Comparison of ENCODE assay signal across 8 cellular contexts in genomic region chr5:39424751-39425524, GRCh38. TPM values are rescaled to one million over a fixed set of nuclear protein-coding genes. Genes with fewer than 3 reads are reported as not detected.
DNase-seq lines count a peak whose midpoint lies in the region; ATAC-seq and TF ChIP-seq lines count a peak whose summit lies in the region.

Gene DAB2, minus strand, starts transcription at chr5:39424980. Its CDS starts 30,660 bp downstream, at chr5:39394320.

- H3K4me3 Mint-ChIP-seq in activated T-cell treated with anti-CD3 and anti-CD28 coated beads, Interleukin-2, amount 50 U/mL, for 4 hours = peak within 1 kb of the TSS; percentile 81
- H3K4me3 Mint-ChIP-seq in mesothelial cell of epicardium = peak within 1 kb of the TSS; percentile 87

- peak; percentile 97 for DNase-seq in A172 (ENCODE audit: low spot score)
- DNase-seq in NOMO-1 (lab: John Stamatoyannopoulos, UW; ENCODE audit: unreplicated experiment in 2 of 2) = peak; percentile 72 to 85
- peak; percentile 15 for DNase-seq in activated T-cell treated with anti-CD3 and anti-CD28 coated beads, Interleukin-2, amount 50 U/mL, for 4 hours
- peak; percentile 72 for DNase-seq in epithelial cell of proximal tubule (ENCODE audit: low read depth)
- peak; percentile 64 to 82 for DNase-seq in mesothelial cell of epicardium (ENCODE audit: low spot score in 2 of 2, unreplicated experiment in 2 of 2)
- DNase-seq in stimulated activated CD8-positive, alpha-beta memory T cell treated with anti-CD3 and anti-CD28 coated beads, Interleukin-4, amount 100 ng/mL, for 1 hour (ENCODE audit: low read depth in 2 of 2, low spot score in 1 of 2) = peak; percentile 13 to 14

- peak; percentile 64 for ATAC-seq in GM19463 (IDR thresholded peaks at IDR 0.05; ENCODE audit: unreplicated experiment)
- ATAC-seq in activated T-cell treated with anti-CD3 and anti-CD28 coated beads, Interleukin-2, amount 50 U/mL, for 4 hours = peak; percentile 86
- ATAC-seq in HG03097 (IDR thresholded peaks at IDR 0.05; ENCODE audit: low FRiP score, unreplicated experiment) = no peak

- TF ChIP-seq CTCF in epithelial cell of proximal tubule (conservative IDR thresholded peaks at IDR 0.05; ENCODE audit: low read depth, low read length) (peak; percentile 76), mesothelial cell of epicardium (IDR thresholded peaks at IDR 0.05; ENCODE audit: unreplicated experiment) (no peak)

- H3K4me3 ChIP-seq in epithelial cell of proximal tubule (ENCODE audit: low read depth, low read length) = peak within 1 kb of the TSS; percentile 88

- peak within 1 kb of the TSS; percentile 73 for H3K27ac Mint-ChIP-seq in mesothelial cell of epicardium

- H3K27me3 Mint-ChIP-seq in activated T-cell treated with anti-CD3 and anti-CD28 coated beads, Interleukin-2, amount 50 U/mL, for 4 hours (ENCODE audit: low read depth) = peaks cover 42% of the 10 kb centered on the region
- H3K27me3 Mint-ChIP-seq in mesothelial cell of epicardium (ENCODE audit: low read depth) = no peaks in the 10 kb centered on the region

- H3K9me3 Mint-ChIP-seq in activated T-cell treated with anti-CD3 and anti-CD28 coated beads, Interleukin-2, amount 50 U/mL, for 4 hours = no peaks in the 10 kb centered on the region
- H3K9me3 Mint-ChIP-seq in mesothelial cell of epicardium = no peaks in the 10 kb centered on the region

- H3K4me1 Mint-ChIP-seq in activated T-cell treated with anti-CD3 and anti-CD28 coated beads, Interleukin-2, amount 50 U/mL, for 4 hours (ENCODE audit: low read depth) = peaks cover 4% of the 10 kb centered on the region
- peaks cover 70% of the 10 kb centered on the region for H3K4me1 Mint-ChIP-seq in mesothelial cell of epicardium

- H3K36me3 Mint-ChIP-seq in activated T-cell treated with anti-CD3 and anti-CD28 coated beads, Interleukin-2, amount 50 U/mL, for 4 hours (ENCODE audit: insufficient read depth) = no peaks in the 10 kb centered on the region
- H3K36me3 Mint-ChIP-seq in mesothelial cell of epicardium = no peaks in the 10 kb centered on the region

RNA-seq across cellular contexts. Expression of gene DAB2, which starts in this region (rescaled TPM):
- 38.5 and 46.1 TPM in 2 replicates for total RNA-seq in A172 (2014; rRNA removed; shearing (Covaris generic))
- total RNA-seq in activated T-cell treated with anti-CD3 and anti-CD28 coated beads, Interleukin-2, amount 50 U/mL, for 4 hours = under 1 TPM; 0.32 to 0.61 (median 0.52) TPM
- 13.2 and 16.6 TPM in 2 replicates for total RNA-seq in epithelial cell of proximal tubule
- total RNA-seq in mesothelial cell of epicardium = 58.1 to 64.0 TPM (median 63.6 TPM) in 3 replicates

Comparison
In these comparisons a context has a peak if more than half of its experiments do, and no peak if none do; other contexts are left out.
1. Peak in DNase-seq and ATAC-seq in activated T-cell treated with anti-CD3 and anti-CD28 coated beads, Interleukin-2, amount 50 U/mL, for 4 hours; RNA of the gene not detected or under 1 TPM.
2. DNase-seq: peak in every context shown above with its lines; median percentile 97 in A172; 78 in NOMO-1; 73 in mesothelial cell of epicardium; 72 in epithelial cell of proximal tubule; 15 in activated T-cell treated with anti-CD3 and anti-CD28 coated beads, Interleukin-2, amount 50 U/mL, for 4 hours; 14 in stimulated activated CD8-positive, alpha-beta memory T cell treated with anti-CD3 and anti-CD28 coated beads, Interleukin-4, amount 100 ng/mL, for 1 hour.